Comparison of ENCODE assay signal across 1 cellular context in the genomic region with DNA sequence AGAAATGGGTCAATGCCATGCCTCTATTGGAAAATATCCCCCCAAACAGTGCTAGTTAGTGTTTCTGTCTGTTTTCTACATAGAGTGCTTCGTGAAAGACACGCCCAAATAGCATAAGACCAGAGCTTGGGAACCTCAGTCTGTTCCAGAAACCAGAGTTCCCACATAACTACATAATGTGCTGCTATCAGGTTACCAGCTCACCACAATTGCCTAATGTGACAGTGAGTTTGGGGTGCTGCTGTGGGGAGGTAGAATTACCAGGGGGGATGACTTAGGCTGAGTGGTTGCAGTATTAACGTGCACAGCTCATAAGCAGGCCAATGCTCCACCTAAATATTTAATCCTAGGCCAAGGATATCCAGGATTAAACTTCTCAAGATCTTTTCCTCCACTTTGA.
TF ChIP-seq lines count a peak whose summit lies in the region.

No MANE protein-coding gene starts in this region.

TF ChIP-seq in H1, 55 proteins besides CTCF, POLR2A, EP300 and RAD21:
- TF ChIP-seq SIN3A (conservative IDR thresholded peaks at IDR 0.05 in 1 of 2, IDR thresholded peaks at IDR 0.05 in 1 of 2; ENCODE audit: low read depth in 1 of 2, low read length in 2 of 2): no peak
- TF ChIP-seq SRF (IDR thresholded peaks at IDR 0.05; ENCODE audit: low read depth, low read length): no peak
- no peak for TF ChIP-seq RNF2 (IDR thresholded peaks at IDR 0.05; ENCODE audit: borderline replicate concordance, low read depth, low read length, missing control alignments, poor library complexity, severe bottlenecking)
- TF ChIP-seq PHF8 (conservative IDR thresholded peaks at IDR 0.05; ENCODE audit: low read depth, low read length): no peak
- TF ChIP-seq CHD1 (IDR thresholded peaks at IDR 0.05; ENCODE audit: low read depth, low read length): no peak
- no peak for TF ChIP-seq ATF3 (IDR thresholded peaks at IDR 0.05; ENCODE audit: insufficient read depth, low read depth, low read length)
- no peak for TF ChIP-seq YY1 (IDR thresholded peaks at IDR 0.05; ENCODE audit: low read depth, low read length)
- no peak for TF ChIP-seq SIRT6 (IDR thresholded peaks at IDR 0.05; ENCODE audit: low read length)
- TF ChIP-seq, protein P1, sequence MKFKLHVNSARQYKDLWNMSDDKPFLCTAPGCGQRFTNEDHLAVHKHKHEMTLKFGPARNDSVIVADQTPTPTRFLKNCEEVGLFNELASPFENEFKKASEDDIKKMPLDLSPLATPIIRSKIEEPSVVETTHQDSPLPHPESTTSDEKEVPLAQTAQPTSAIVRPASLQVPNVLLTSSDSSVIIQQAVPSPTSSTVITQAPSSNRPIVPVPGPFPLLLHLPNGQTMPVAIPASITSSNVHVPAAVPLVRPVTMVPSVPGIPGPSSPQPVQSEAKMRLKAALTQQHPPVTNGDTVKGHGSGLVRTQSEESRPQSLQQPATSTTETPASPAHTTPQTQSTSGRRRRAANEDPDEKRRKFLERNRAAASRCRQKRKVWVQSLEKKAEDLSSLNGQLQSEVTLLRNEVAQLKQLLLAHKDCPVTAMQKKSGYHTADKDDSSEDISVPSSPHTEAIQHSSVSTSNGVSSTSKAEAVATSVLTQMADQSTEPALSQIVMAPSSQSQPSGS (IDR thresholded peaks at IDR 0.05; ENCODE audit: low read length): no peak
- no peak for TF ChIP-seq JUND (IDR thresholded peaks at IDR 0.05; ENCODE audit: low read length)
- no peak for TF ChIP-seq CREB1 (IDR thresholded peaks at IDR 0.05)
- no peak for TF ChIP-seq JUN (IDR thresholded peaks at IDR 0.05; ENCODE audit: low read depth, low read length)
